In genomic region chr6:138286698-138287097, GRCh38 we compare ENCODE assay signal across 11 cellular contexts.
"Had no signal": no experiment of that assay in that cellular context is flagged by ENCODE, and none has a peak within 500 bp of the region (broad histone marks: within the 10 kb centered on the region; RNA-seq: fewer than 3 reads in every experiment).

No MANE protein-coding gene starts in this region.

- H3K27me3 Mint-ChIP-seq: activated CD4-positive, alpha-beta memory T cell treated with anti-CD3 and anti-CD28 coated beads for 36 hours; activated CD4-positive, alpha-beta T cell treated with anti-CD3 and anti-CD28 coated beads, Interleukin-2, amount 10 ng/mL, durations not matched to agents 7 days and 5 days; activated naive CD8-positive, alpha-beta T cell treated with anti-CD3 and anti-CD28 coated beads, Interleukin-2, amount 10 ng/mL, durations not matched to agents 7 days and 5 days had no signal

- H3K36me3 ChIP-seq: adrenal gland had no signal

- H3K4me3 ChIP-seq: adrenal gland, SK-N-MC had no signal

- DNase-seq: NCI-H1694 treated with DMSO at 0.1 percent for 48 hours; NK-92 treated with Interleukin-12 subunit alpha and Interleukin-12 subunit beta, amount 100 ng/mL, for 24 hours; T1000 had no signal

- H3K27ac ChIP-seq: adrenal gland, SK-N-MC had no signal

- H3K4me3 Mint-ChIP-seq: activated CD4-positive, alpha-beta memory T cell treated with anti-CD3 and anti-CD28 coated beads for 36 hours; activated CD4-positive, alpha-beta T cell treated with anti-CD3 and anti-CD28 coated beads, Interleukin-2, amount 10 ng/mL, durations not matched to agents 7 days and 5 days; activated naive CD8-positive, alpha-beta T cell treated with anti-CD3 and anti-CD28 coated beads, Interleukin-2, amount 10 ng/mL, durations not matched to agents 7 days and 5 days; activated T-cell treated with anti-CD3 and anti-CD28 coated beads, Interleukin-2, amount 50 U/mL, for 4 hours; T-cell had no signal

- H3K9me3 Mint-ChIP-seq: activated CD4-positive, alpha-beta memory T cell treated with anti-CD3 and anti-CD28 coated beads for 36 hours; activated CD4-positive, alpha-beta T cell treated with anti-CD3 and anti-CD28 coated beads, Interleukin-2, amount 10 ng/mL, durations not matched to agents 7 days and 5 days; activated naive CD8-positive, alpha-beta T cell treated with anti-CD3 and anti-CD28 coated beads, Interleukin-2, amount 10 ng/mL, durations not matched to agents 7 days and 5 days; activated T-cell treated with anti-CD3 and anti-CD28 coated beads, Interleukin-2, amount 50 U/mL, for 4 hours; T-cell had no signal

- H3K4me1 ChIP-seq: adrenal gland had no signal

- H3K27ac Mint-ChIP-seq: activated CD4-positive, alpha-beta memory T cell treated with anti-CD3 and anti-CD28 coated beads for 36 hours; activated CD4-positive, alpha-beta T cell treated with anti-CD3 and anti-CD28 coated beads, Interleukin-2, amount 10 ng/mL, durations not matched to agents 7 days and 5 days; activated naive CD8-positive, alpha-beta T cell treated with anti-CD3 and anti-CD28 coated beads, Interleukin-2, amount 10 ng/mL, durations not matched to agents 7 days and 5 days; T-cell had no signal

- H3K27me3 ChIP-seq: adrenal gland had no signal

- H3K36me3 Mint-ChIP-seq: activated CD4-positive, alpha-beta memory T cell treated with anti-CD3 and anti-CD28 coated beads for 36 hours; activated naive CD8-positive, alpha-beta T cell treated with anti-CD3 and anti-CD28 coated beads, Interleukin-2, amount 10 ng/mL, durations not matched to agents 7 days and 5 days; T-cell had no signal

- ATAC-seq: Right ventricle myocardium inferior had no signal

- H3K9me3 ChIP-seq: adrenal gland had no signal

- H3K4me1 Mint-ChIP-seq: activated CD4-positive, alpha-beta T cell treated with anti-CD3 and anti-CD28 coated beads, Interleukin-2, amount 10 ng/mL, durations not matched to agents 7 days and 5 days; T-cell had no signal
